ENCODE assay signal across 24 cellular contexts in the genomic region with DNA sequence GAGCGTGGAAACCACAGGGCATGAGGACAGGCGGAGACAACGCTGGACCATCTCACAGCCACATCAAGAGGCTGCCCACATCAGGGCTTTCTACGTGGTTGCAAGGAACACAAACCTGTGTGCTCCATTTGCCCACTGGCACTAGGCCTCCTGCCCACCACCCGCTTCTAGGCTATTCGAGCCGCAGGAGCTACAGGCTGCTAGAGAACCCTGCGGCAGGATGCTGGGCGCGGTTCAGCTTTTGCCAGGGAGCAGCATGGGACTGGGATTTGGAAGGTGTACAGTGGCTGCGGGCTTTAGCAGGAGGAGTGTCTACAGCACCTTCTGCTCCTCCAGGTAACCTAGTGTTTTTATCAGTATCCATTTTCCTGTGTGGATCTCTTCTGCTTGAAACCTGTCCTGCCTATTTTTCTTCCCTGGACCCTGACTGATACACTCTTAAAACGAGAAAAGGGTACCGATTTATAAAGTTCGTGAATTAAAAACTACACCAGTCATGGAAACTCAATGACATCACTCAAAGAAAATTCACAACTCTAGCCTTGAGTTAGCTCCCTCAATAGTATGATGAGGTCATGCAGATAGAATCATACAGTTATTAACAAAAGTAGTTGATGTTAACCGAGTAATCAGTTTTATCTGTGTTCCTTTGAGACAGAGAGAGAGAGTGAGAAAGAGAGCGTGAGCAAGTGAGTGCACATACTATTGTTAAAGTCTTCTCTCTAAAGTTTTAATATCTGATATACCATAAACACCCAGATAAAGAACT. TPM values are rescaled to one million over a fixed set of nuclear protein-coding genes. Genes with fewer than 3 reads are reported as not detected.
DNase-seq lines count a peak whose midpoint lies in the region; ATAC-seq and TF ChIP-seq lines count a peak whose summit lies in the region.
"Had no signal": no experiment of that assay in that cellular context is flagged by ENCODE, and none has a peak within 500 bp of the region (broad histone marks: within the 10 kb centered on the region; RNA-seq: fewer than 3 reads in every experiment).

No MANE protein-coding gene starts in this region.

- ATAC-seq in IMR-90 (ENCODE audit: low read depth): no peak
- ATAC-seq in central memory CD8-positive, alpha-beta T cell (replicated peaks; ENCODE audit: extremely low read depth, poor library complexity, severe bottlenecking): no peak
- ATAC-seq in natural killer cell: no peak
- ATAC-seq: CD8-positive, alpha-beta T cell; heart left ventricle; psoas muscle had no signal

- peaks cover 6% of the 10 kb centered on the region; the same call in 1 of the 2 replicates for H3K9me1 ChIP-seq in IMR-90 (ENCODE audit: insufficient read depth, low read length)

- WGBS in IMR-90 (ENCODE audit: extremely low coverage in 2 of 2, insufficient read length in 1 of 2), 2 experiments: 96% methylated on average over 8 of the region's 16 CpGs; no CpG with 5 or more reads in 1 of the 2 experiments

- H2AK5ac ChIP-seq in IMR-90 (ENCODE audit: low read depth, low read length): no peak overlapping the region

- no peak overlapping the region for H3K4me2 ChIP-seq in IMR-90 (ENCODE audit: low read depth, low read length)

- intact Hi-C loops in activated CD4-positive, alpha-beta T cell treated with anti-CD3 and anti-CD28 coated beads, Interleukin-2, amount 10 ng/mL, durations not matched to agents 24 days and 14 days (cut with micrococcal nuclease): no loop called here
- intact Hi-C loops in IMR-90 (cut with micrococcal nuclease): no loop called here
- intact Hi-C loops in natural killer cell (cut with micrococcal nuclease): no loop called here

- H3K23ac ChIP-seq in IMR-90 (ENCODE audit: low read depth, low read length): no peak overlapping the region

- H3K4ac ChIP-seq in IMR-90 (ENCODE audit: low read depth, low read length): no peak overlapping the region

- dilution Hi-C loops in IMR-90 (cut with HindIII; ENCODE audit: low sequenced_read_pairs, unreplicated experiment): no loop called here

- H3K18ac ChIP-seq in IMR-90 (ENCODE audit: low read depth, low read length): no peak overlapping the region

- H3K4me3 ChIP-seq in IMR-90 (ENCODE audit: insufficient read depth, low read depth, low read length): no peak overlapping the region
- H3K4me3 ChIP-seq in effector memory CD4-positive, alpha-beta T cell (ENCODE audit: insufficient read depth, low read depth, low read length, poor library complexity, severe bottlenecking): no peak overlapping the region
- H3K4me3 ChIP-seq: ascending aorta, dorsolateral prefrontal cortex, GM23248, heart left ventricle, psoas muscle had no signal

- no peaks in the 10 kb centered on the region for H3K27me3 Mint-ChIP-seq in activated CD4-positive, alpha-beta T cell treated with anti-CD3 and anti-CD28 coated beads, Interleukin-2, amount 10 ng/mL, durations not matched to agents 24 days and 14 days
- H3K27me3 Mint-ChIP-seq in central memory CD8-positive, alpha-beta T cell: no peaks in the 10 kb centered on the region
- H3K27me3 Mint-ChIP-seq in natural killer cell (ENCODE audit: low read depth in 2 of 2): no peaks in the 10 kb centered on the region

- H2AFZ ChIP-seq in IMR-90 (replicated peaks; ENCODE audit: low read length, poor library complexity): no peak overlapping the region
- H2AFZ ChIP-seq: GM23248 had no signal

- peaks cover 40% of the 10 kb centered on the region for H3K4me1 Mint-ChIP-seq in activated CD4-positive, alpha-beta T cell treated with anti-CD3 and anti-CD28 coated beads, Interleukin-2, amount 10 ng/mL, durations not matched to agents 24 days and 14 days
- peaks cover 12% of the 10 kb centered on the region for H3K4me1 Mint-ChIP-seq in central memory CD8-positive, alpha-beta T cell
- peaks cover 0 to 19% of the 10 kb centered on the region in 2 donors for H3K4me1 Mint-ChIP-seq in natural killer cell

- no peaks in the 10 kb centered on the region for H3K9me3 Mint-ChIP-seq in activated CD4-positive, alpha-beta T cell treated with anti-CD3 and anti-CD28 coated beads, Interleukin-2, amount 10 ng/mL, durations not matched to agents 24 days and 14 days
- no peaks in the 10 kb centered on the region for H3K9me3 Mint-ChIP-seq in central memory CD8-positive, alpha-beta T cell
- H3K9me3 Mint-ChIP-seq in natural killer cell: no peaks in the 10 kb centered on the region
- H3K9me3 Mint-ChIP-seq: CD8-positive, alpha-beta T cell; HFFc6 had no signal

- H3K27ac Mint-ChIP-seq in activated CD4-positive, alpha-beta T cell treated with anti-CD3 and anti-CD28 coated beads, Interleukin-2, amount 10 ng/mL, durations not matched to agents 24 days and 14 days: peak overlapping the region; percentile 55
- H3K27ac Mint-ChIP-seq in central memory CD8-positive, alpha-beta T cell (ENCODE audit: low read depth): peak overlapping the region; percentile 1
- peak overlapping the region; percentile 6 to 24 for H3K27ac Mint-ChIP-seq in natural killer cell
- H3K27ac Mint-ChIP-seq: CD8-positive, alpha-beta T cell had no signal

- CTCF ChIA-PET in IMR-90 (lab: Yijun Ruan, JAX): no interaction called here

- no peak overlapping the region for H2BK5ac ChIP-seq in IMR-90 (ENCODE audit: low read depth, low read length, poor library complexity, severe bottlenecking)

- H2AK9ac ChIP-seq in IMR-90 (replicated peaks; ENCODE audit: low read depth, low read length, poor library complexity): no peak overlapping the region

- no peak overlapping the region for H3K14ac ChIP-seq in IMR-90 (replicated peaks; ENCODE audit: low read depth, low read length)

- peaks cover 87% of the 10 kb centered on the region for H3K36me3 Mint-ChIP-seq in activated CD4-positive, alpha-beta T cell treated with anti-CD3 and anti-CD28 coated beads, Interleukin-2, amount 10 ng/mL, durations not matched to agents 24 days and 14 days (ENCODE audit: low read depth)
- peaks cover 63% of the 10 kb centered on the region for H3K36me3 Mint-ChIP-seq in central memory CD8-positive, alpha-beta T cell (ENCODE audit: insufficient read depth)
- H3K36me3 Mint-ChIP-seq in natural killer cell: peaks cover 33% of the 10 kb centered on the region

- no peak overlapping the region for H2BK20ac ChIP-seq in IMR-90 (ENCODE audit: low read depth, low read length)

- no peak overlapping the region for H4K91ac ChIP-seq in IMR-90 (ENCODE audit: insufficient read depth, low read depth, low read length)

- in situ Hi-C loops in IMR-90 (cut with MboI; ENCODE audit: low sequenced_read_pairs): no loop called here

- H4K8ac ChIP-seq in IMR-90 (ENCODE audit: low read depth in 2 of 2, low read length in 2 of 2): no peak overlapping the region

- H2BK120ac ChIP-seq in IMR-90 (ENCODE audit: low read depth, low read length): no peak overlapping the region

- H4K5ac ChIP-seq in IMR-90 (ENCODE audit: low read depth, low read length): no peak overlapping the region

- TF ChIP-seq CTCF in IMR-90 (conservative IDR thresholded peaks at IDR 0.05; ENCODE audit: low read depth, low read length) (no peak), natural killer cell (IDR thresholded peaks at IDR 0.05) (no peak)

- TF ChIP-seq RAD21 in IMR-90 (IDR thresholded peaks at IDR 0.05; ENCODE audit: low read length): no peak

- DNase-seq in activated CD4-positive, alpha-beta T cell treated with anti-CD3 and anti-CD28 coated beads, Interleukin-2, amount 10 ng/mL, durations not matched to agents 24 days and 14 days: no peak
- DNase-seq in activated CD4-positive, alpha-beta T cell treated with anti-CD3 and anti-CD28 coated beads, Interleukin-2, amount 50 U/mL, for 4 hours: no peak
- DNase-seq in IMR-90 (peak; percentile 59), natural killer cell (no peak), GM19238 (ENCODE audit: insufficient read length, low spot score) (no peak), UCSD-AML1 (lab: John Stamatoyannopoulos, UW; ENCODE audit: unreplicated experiment) (no peak)
- no peak for DNase-seq in central memory CD8-positive, alpha-beta T cell (ENCODE audit: low spot score in 2 of 2)
- no peak for DNase-seq in effector memory CD4-positive, alpha-beta T cell
- DNase-seq: activated CD4-positive, CD25-positive, alpha-beta regulatory T cell treated with anti-CD3 and anti-CD28 coated beads, Interleukin-2, amount 50 U/mL, for 72 hours; activated gamma-delta T cell treated with Interleukin-2 at 50 U/mL for 16 hours; CD8-positive, alpha-beta T cell; DMS153; GDM1; GM23248; heart left ventricle; HFFc6; NCI-H1092 treated with DMSO at 0.1 percent for 48 hours; NCI-H2029; NCI-H2227 treated with DMSO at 0.1 percent for 48 hours; NCI-H82; Right ventricle myocardium superior had no signal

- H3K56ac ChIP-seq in IMR-90 (ENCODE audit: extremely low read depth, insufficient read depth, low read length): no peak overlapping the region

- H3K4me1 ChIP-seq in IMR-90 (ENCODE audit: control insufficient read depth, insufficient read depth, low read length): peaks cover 2% of the 10 kb centered on the region; the same call in 1 of the 2 replicates
- H3K4me1 ChIP-seq in effector memory CD4-positive, alpha-beta T cell (ENCODE audit: control insufficient read depth, insufficient read depth, low read length, poor library complexity, severe bottlenecking): no peaks in the 10 kb centered on the region
- H3K4me1 ChIP-seq: ascending aorta, psoas muscle had no signal

- POLR2A ChIA-PET in IMR-90 (lab: Charles Lee; ENCODE audit: unreplicated experiment): no interaction called here

- no TSS peak for BruUV-seq in IMR-90 (replicated peaks; lab: Mats Ljungman, UMichigan)

- H3K4me3 Mint-ChIP-seq in activated CD4-positive, alpha-beta T cell treated with anti-CD3 and anti-CD28 coated beads, Interleukin-2, amount 10 ng/mL, durations not matched to agents 24 days and 14 days: no peak overlapping the region
- H3K4me3 Mint-ChIP-seq in central memory CD8-positive, alpha-beta T cell: no peak overlapping the region
- no peak overlapping the region for H3K4me3 Mint-ChIP-seq in natural killer cell
- H3K4me3 Mint-ChIP-seq: CD8-positive, alpha-beta T cell; HFFc6 had no signal

- no peak for TF ChIP-seq POLR2A in IMR-90 (IDR thresholded peaks at IDR 0.05; ENCODE audit: low read depth, low read length)

- H3K27ac ChIP-seq in IMR-90 (ENCODE audit: insufficient read depth, low read length): no peak overlapping the region
- no peak overlapping the region for H3K27ac ChIP-seq in effector memory CD4-positive, alpha-beta T cell (ENCODE audit: insufficient read depth, low read length, poor library complexity, severe bottlenecking)
- H3K27ac ChIP-seq: ascending aorta, GM23248, heart left ventricle, psoas muscle had no signal

- H4K20me1 ChIP-seq in IMR-90 (ENCODE audit: insufficient read depth, low read length): peaks cover 19% of the 10 kb centered on the region

- no peak overlapping the region for H2BK15ac ChIP-seq in IMR-90 (ENCODE audit: low read depth, low read length)

- H3K27me3 ChIP-seq in IMR-90 (ENCODE audit: control insufficient read depth, insufficient read depth, low read length): no peaks in the 10 kb centered on the region
- H3K27me3 ChIP-seq in effector memory CD4-positive, alpha-beta T cell (replicated peaks; ENCODE audit: control insufficient read depth, insufficient read depth, low read length, poor library complexity, severe bottlenecking): no peaks in the 10 kb centered on the region
- H3K27me3 ChIP-seq: ascending aorta, dorsolateral prefrontal cortex, heart left ventricle had no signal

- no peaks in the 10 kb centered on the region for H3K9me3 ChIP-seq in IMR-90 (ENCODE audit: control insufficient read depth, insufficient read depth, low read length)
- H3K9me3 ChIP-seq in effector memory CD4-positive, alpha-beta T cell (ENCODE audit: control insufficient read depth, low read length): no peaks in the 10 kb centered on the region
- H3K9me3 ChIP-seq: ascending aorta, heart left ventricle, psoas muscle had no signal

- no peak overlapping the region for H3K9ac ChIP-seq in IMR-90 (ENCODE audit: low read depth, low read length)
- H3K9ac ChIP-seq: GM23248 had no signal

- H3K79me1 ChIP-seq in IMR-90 (ENCODE audit: low read depth in 1 of 2, low read length in 2 of 2): peaks cover 11 to 56% of the 10 kb centered on the region in 2 experiments

- peaks cover 67% of the 10 kb centered on the region for H3K36me3 ChIP-seq in IMR-90 (ENCODE audit: control insufficient read depth, insufficient read depth, low read length)
- peaks cover 80% of the 10 kb centered on the region for H3K36me3 ChIP-seq in effector memory CD4-positive, alpha-beta T cell (ENCODE audit: control insufficient read depth, insufficient read depth, low read length)

RNA-seq across cellular contexts. Expression of a gene that starts 12.8 kb away (rescaled TPM):
- 132 and 141 TPM in 2 replicates for total RNA-seq in activated CD4-positive, alpha-beta T cell treated with anti-CD3 and anti-CD28 coated beads, Interleukin-2, amount 10 ng/mL, durations not matched to agents 24 days and 14 days
- 10.9 and 19.2 TPM in 2 replicates for total RNA-seq in IMR-90 (2012; rRNA removed)
- polyA plus RNA-seq in IMR-90 (2012; rRNA removed): 11.3 and 12.6 TPM in 2 replicates
- polyA plus RNA-seq in IMR-90 (2012; cell fraction: cytosol; rRNA removed): 5.4 and 8.4 TPM in 2 replicates
- 6.7 and 10.4 TPM in 2 replicates for polyA plus RNA-seq in IMR-90 (2012; cell fraction: nucleus; rRNA removed; ENCODE audit: low replicate concordance)
- total RNA-seq in natural killer cell: 10 to 100 TPM; 20.9 to 25.0 (median 21.1) TPM

RNA-seq across cellular contexts. Expression of a gene that starts 13.0 kb away (rescaled TPM):
- total RNA-seq in activated CD4-positive, alpha-beta T cell treated with anti-CD3 and anti-CD28 coated beads, Interleukin-2, amount 10 ng/mL, durations not matched to agents 24 days and 14 days: 4.6 and 5.3 TPM in 2 replicates
- total RNA-seq in IMR-90 (2012; rRNA removed) (1.6 and 1.7 TPM in 2 replicates), natural killer cell (1 to 10 TPM; 2.0 to 6.4 (median 5.1) TPM)
- 2.1 and 2.2 TPM in 2 replicates for polyA plus RNA-seq in IMR-90 (2012; rRNA removed)
- 2.0 and 2.3 TPM in 2 replicates for polyA plus RNA-seq in IMR-90 (2012; cell fraction: cytosol; rRNA removed)
- 1.1 and 1.6 TPM in 2 replicates for polyA plus RNA-seq in IMR-90 (2012; cell fraction: nucleus; rRNA removed; ENCODE audit: low replicate concordance)

Comparison
In these comparisons a context has a peak if more than half of its experiments do, and no peak if none do; other contexts are left out.
1. H3K27ac Mint-ChIP-seq: peak in every context shown above with its lines; median percentile 55 in activated CD4-positive, alpha-beta T cell treated with anti-CD3 and anti-CD28 coated beads, Interleukin-2, amount 10 ng/mL, durations not matched to agents 24 days and 14 days; 15 in natural killer cell; 1 in central memory CD8-positive, alpha-beta T cell.